Comparison of ENCODE assay signal across 12 cellular contexts in the genomic region with DNA sequence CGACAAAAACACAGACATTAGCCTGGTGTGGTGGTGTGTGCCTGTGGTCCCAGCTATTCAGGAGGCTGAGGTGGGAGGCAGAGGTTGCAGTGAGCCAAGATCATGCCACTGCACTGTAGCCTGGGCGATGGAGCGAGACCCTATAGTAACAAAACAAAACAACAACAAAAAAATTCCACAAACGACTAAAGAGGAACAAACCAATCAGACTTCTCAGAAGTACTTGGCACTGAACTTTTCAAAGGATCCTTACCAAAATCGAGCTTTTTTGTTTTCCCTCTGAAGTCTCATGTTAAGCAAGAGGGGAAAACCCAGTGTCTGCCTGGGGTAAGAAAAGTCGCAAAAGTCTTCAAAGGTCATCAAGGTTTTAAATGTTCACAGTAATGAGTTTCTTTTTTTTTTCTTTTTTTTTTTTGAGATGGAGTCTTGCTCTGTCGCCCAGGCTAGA. TPM values are rescaled to one million over a fixed set of nuclear protein-coding genes. Genes with fewer than 3 reads are reported as not detected.
A peak's percentile ranks its signal among the peaks of the same experiment; 100 is the strongest.
DNase-seq lines count a peak whose midpoint lies in the region; ATAC-seq, FAIRE-seq and TF ChIP-seq lines count a peak whose summit lies in the region.
"Had no signal": no experiment of that assay in that cellular context is flagged by ENCODE, and none has a peak within 500 bp of the region (broad histone marks: within the 10 kb centered on the region; RNA-seq: fewer than 3 reads in every experiment).

No MANE protein-coding gene starts in this region.

- peak overlapping the region; percentile 17 for H3K4me3 Mint-ChIP-seq in activated T-helper 2 cell treated with anti-CD3 and anti-CD28 coated beads, Interferon-gamma antibody, Interleukin-2, Interleukin-4, amounts not matched to agents 10 μg/mL and 5 μg/mL and 100 μg/mL, durations not matched to agents 14 hours and 24 hours and 36 hours (ENCODE audit: low read depth)
- H3K4me3 Mint-ChIP-seq in nephron progenitor cell = no peak overlapping the region
- H3K4me3 Mint-ChIP-seq: brain, natural killer cell had no signal

- DNase-seq in GM13977 (ENCODE audit: low spot score) = peak; percentile 71
- DNase-seq in activated T-helper 2 cell treated with anti-CD3 and anti-CD28 coated beads, Interferon-gamma antibody, Interleukin-2, Interleukin-4, amounts not matched to agents 10 μg/mL and 5 μg/mL and 100 μg/mL, durations not matched to agents 14 hours and 24 hours and 36 hours (ENCODE audit: low spot score) = no peak
- peak; percentile 45 for DNase-seq in stimulated activated CD8-positive, alpha-beta memory T cell treated with anti-CD3 and anti-CD28 coated beads, Interleukin-4, amount 100 ng/mL, for 48 hours
- no peak for DNase-seq in HTR-8/SVneo (ENCODE audit: insufficient read length, low spot score)
- DNase-seq in GM19240 (ENCODE audit: insufficient read length, low spot score) = no peak
- no peak for DNase-seq in nephron progenitor cell
- DNase-seq: EL, natural killer cell, NCI-H2029 had no signal

- H3K4me1 Mint-ChIP-seq in activated T-helper 2 cell treated with anti-CD3 and anti-CD28 coated beads, Interferon-gamma antibody, Interleukin-2, Interleukin-4, amounts not matched to agents 10 μg/mL and 5 μg/mL and 100 μg/mL, durations not matched to agents 14 hours and 24 hours and 36 hours (ENCODE audit: low read depth) = peaks cover 17% of the 10 kb centered on the region
- H3K4me1 Mint-ChIP-seq in nephron progenitor cell = no peaks in the 10 kb centered on the region
- H3K4me1 Mint-ChIP-seq: brain, natural killer cell had no signal

- FAIRE-seq in HTR-8/SVneo (lab: Jason Lieb, UNC) = no peak

- peak overlapping the region; percentile 95 for H3K27ac Mint-ChIP-seq in activated T-helper 2 cell treated with anti-CD3 and anti-CD28 coated beads, Interferon-gamma antibody, Interleukin-2, Interleukin-4, amounts not matched to agents 10 μg/mL and 5 μg/mL and 100 μg/mL, durations not matched to agents 14 hours and 24 hours and 36 hours
- H3K27ac Mint-ChIP-seq in nephron progenitor cell = no peak overlapping the region
- H3K27ac Mint-ChIP-seq: brain, natural killer cell had no signal

- no peaks in the 10 kb centered on the region for H3K36me3 Mint-ChIP-seq in activated T-helper 2 cell treated with anti-CD3 and anti-CD28 coated beads, Interferon-gamma antibody, Interleukin-2, Interleukin-4, amounts not matched to agents 10 μg/mL and 5 μg/mL and 100 μg/mL, durations not matched to agents 14 hours and 24 hours and 36 hours (ENCODE audit: low read depth)
- H3K36me3 Mint-ChIP-seq in nephron progenitor cell (ENCODE audit: low read depth) = no peaks in the 10 kb centered on the region
- H3K36me3 Mint-ChIP-seq: brain, natural killer cell had no signal

- TF ChIP-seq CTCF in GM13977 (IDR thresholded peaks at IDR 0.05; ENCODE audit: extremely low read depth, insufficient read depth, missing control alignments) (no peak), nephron progenitor cell (IDR thresholded peaks at IDR 0.05) (no peak)

- ATAC-seq in HG03469 (IDR thresholded peaks at IDR 0.05; ENCODE audit: unreplicated experiment) = peak; percentile 37
- ATAC-seq: esophagus mucosa had no signal

- H3K27me3 Mint-ChIP-seq in activated T-helper 2 cell treated with anti-CD3 and anti-CD28 coated beads, Interferon-gamma antibody, Interleukin-2, Interleukin-4, amounts not matched to agents 10 μg/mL and 5 μg/mL and 100 μg/mL, durations not matched to agents 14 hours and 24 hours and 36 hours (ENCODE audit: low read depth) = no peaks in the 10 kb centered on the region
- peaks cover 6% of the 10 kb centered on the region for H3K27me3 Mint-ChIP-seq in nephron progenitor cell (ENCODE audit: low read depth, poor library complexity)
- H3K27me3 Mint-ChIP-seq: brain had no signal

- in situ Hi-C loops in GM13977 (cut with MboI; ENCODE audit: low pct_unique_long_range_greater_than_20kb, low sequenced_read_pairs, unreplicated experiment) = no loop called here

- intact Hi-C loops in activated T-helper 2 cell treated with anti-CD3 and anti-CD28 coated beads, Interferon-gamma antibody, Interleukin-2, Interleukin-4, amounts not matched to agents 10 μg/mL and 5 μg/mL and 100 μg/mL, durations not matched to agents 14 hours and 24 hours and 36 hours (cut with micrococcal nuclease) = loop anchor here (1.0 kb wide), 2 partner anchors 30 to 67 kb away; partner anchors contain the start of gene TFRC

- H3K9me3 Mint-ChIP-seq in activated T-helper 2 cell treated with anti-CD3 and anti-CD28 coated beads, Interferon-gamma antibody, Interleukin-2, Interleukin-4, amounts not matched to agents 10 μg/mL and 5 μg/mL and 100 μg/mL, durations not matched to agents 14 hours and 24 hours and 36 hours = no peaks in the 10 kb centered on the region
- H3K9me3 Mint-ChIP-seq in nephron progenitor cell = no peaks in the 10 kb centered on the region
- H3K9me3 Mint-ChIP-seq: brain, natural killer cell had no signal

RNA-seq across cellular contexts. Expression of gene TFRC, which starts 30.1 kb away (rescaled TPM):
- 644 and 680 TPM in 2 replicates for total RNA-seq in activated T-helper 2 cell treated with anti-CD3 and anti-CD28 coated beads, Interferon-gamma antibody, Interleukin-2, Interleukin-4, amounts not matched to agents 10 μg/mL and 5 μg/mL and 100 μg/mL, durations not matched to agents 14 hours and 24 hours and 36 hours

Comparison
In these comparisons a context has a peak if more than half of its experiments do, and no peak if none do; other contexts are left out.
1. DNase-seq: peak in GM13977 (single experiment) and stimulated activated CD8-positive, alpha-beta memory T cell treated with anti-CD3 and anti-CD28 coated beads, Interleukin-4, amount 100 ng/mL, for 48 hours (single experiment); none in activated T-helper 2 cell treated with anti-CD3 and anti-CD28 coated beads, Interferon-gamma antibody, Interleukin-2, Interleukin-4, amounts not matched to agents 10 μg/mL and 5 μg/mL and 100 μg/mL, durations not matched to agents 14 hours and 24 hours and 36 hours (single experiment), HTR-8/SVneo (single experiment), GM19240 (single experiment) and nephron progenitor cell (single experiment).